ENCODE assay signal across 8 cellular contexts in the genomic region with DNA sequence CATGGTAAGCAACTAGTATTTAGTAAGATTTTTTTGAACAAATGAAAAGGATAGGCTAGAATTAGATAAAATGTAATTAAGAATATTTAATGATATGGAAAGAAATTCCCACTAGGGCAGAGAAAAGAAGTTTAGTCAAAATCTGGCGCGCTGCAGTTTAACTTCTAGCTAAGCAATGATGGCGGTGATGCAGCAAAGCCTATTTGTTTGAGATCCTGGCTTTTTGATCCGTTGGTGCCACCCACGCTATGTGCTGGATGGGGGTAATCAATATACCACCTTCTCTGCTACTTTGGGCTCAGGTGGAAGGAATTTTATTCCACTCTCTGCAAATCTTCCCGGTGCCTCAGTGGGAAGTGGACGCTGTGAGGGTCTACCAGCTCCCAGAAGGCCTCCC. TPM values are rescaled to one million over a fixed set of nuclear protein-coding genes. Genes with fewer than 3 reads are reported as not detected.
DNase-seq lines count a peak whose midpoint lies in the region; ATAC-seq and TF ChIP-seq lines count a peak whose summit lies in the region.

No MANE protein-coding gene starts in this region.

- H3K27me3 Mint-ChIP-seq in naive thymus-derived CD4-positive, alpha-beta T cell: peaks cover 38 to 61% (median 51%) of the 10 kb centered on the region in 5 donors

- CTCF ChIA-PET in AG04449 (lab: Yijun Ruan, JAX): interaction anchor here (1.0 kb wide), 1 partner anchor 52 kb away, joined by 3 read pairs; no protein-coding TSS in a partner anchor
- CTCF ChIA-PET in naive thymus-derived CD4-positive, alpha-beta T cell (lab: Charles Lee): no interaction called here

- peaks cover 0 to 5% of the 10 kb centered on the region in 2 donors for H3K27me3 ChIP-seq in naive thymus-derived CD4-positive, alpha-beta T cell (ENCODE audit: control insufficient read depth in 2 of 2, insufficient read depth in 2 of 2, low read length in 2 of 2)

- POLR2A ChIA-PET in AG04449 (lab: Yijun Ruan, JAX): no interaction called here
- POLR2A ChIA-PET in naive thymus-derived CD4-positive, alpha-beta T cell (lab: Charles Lee): no interaction called here

- no peaks in the 10 kb centered on the region for H3K9me3 ChIP-seq in naive thymus-derived CD4-positive, alpha-beta T cell (ENCODE audit: control insufficient read depth in 2 of 3, low read length in 3 of 3)

- DNase-seq in AG04449 (ENCODE audit: low read depth, low spot score): no peak
- no peak for DNase-seq in choroid plexus epithelial cell (ENCODE audit: low read depth)
- no peak for DNase-seq in naive thymus-derived CD4-positive, alpha-beta T cell
- DNase-seq in NCI-H146 (lab: John Stamatoyannopoulos, UW): no peak
- DNase-seq in NOMO-1 (lab: John Stamatoyannopoulos, UW; ENCODE audit: unreplicated experiment in 2 of 2): no peak
- DNase-seq in pons (ENCODE audit: low spot score): no peak
- DNase-seq in NCI-H774 (lab: John Stamatoyannopoulos, UW): no peak

- TF ChIP-seq CTCF in AG04449 (IDR thresholded peaks at IDR 0.05; ENCODE audit: insufficient read depth, low read length, missing control alignments) (no peak), choroid plexus epithelial cell (conservative IDR thresholded peaks at IDR 0.05; ENCODE audit: low read depth, low read length) (no peak)

- H3K4me1 Mint-ChIP-seq in naive thymus-derived CD4-positive, alpha-beta T cell: peaks cover 6 to 12% (median 11%) of the 10 kb centered on the region in 7 donors

- H3K9me3 Mint-ChIP-seq in naive thymus-derived CD4-positive, alpha-beta T cell: peaks cover 0 to 8% (median 2%) of the 10 kb centered on the region in 11 donors

- H3K4me3 Mint-ChIP-seq in naive thymus-derived CD4-positive, alpha-beta T cell: peak overlapping the region in 8 of 10 donors; percentile 16 to 81 (median 40)

- H3K27ac ChIP-seq in naive thymus-derived CD4-positive, alpha-beta T cell (ENCODE audit: low read depth, low read length): no peak overlapping the region

- peak; percentile 2 for ATAC-seq in HG03378 (IDR thresholded peaks at IDR 0.05; ENCODE audit: unreplicated experiment)
- no peak for ATAC-seq in naive thymus-derived CD4-positive, alpha-beta T cell

- intact Hi-C loops in naive thymus-derived CD4-positive, alpha-beta T cell (cut with micrococcal nuclease): loop anchor here in 1 of 2 donors (5.0 kb wide), 1 partner anchor 101 kb away; a partner anchor contains a TSS

- H3K36me3 Mint-ChIP-seq in naive thymus-derived CD4-positive, alpha-beta T cell: peaks cover 0 to 5% (median 0%) of the 10 kb centered on the region in 5 donors

- peaks cover 3 to 4% of the 10 kb centered on the region in 2 donors for H3K4me1 ChIP-seq in naive thymus-derived CD4-positive, alpha-beta T cell (ENCODE audit: control insufficient read depth in 2 of 2, insufficient read depth in 2 of 2, low read length in 2 of 2)

- peak overlapping the region; percentile 82 for H3K4me3 ChIP-seq in AG04449 (ENCODE audit: low read depth, low read length)
- peak overlapping the region; percentile 76 for H3K4me3 ChIP-seq in choroid plexus epithelial cell (ENCODE audit: low read depth, low read length)
- H3K4me3 ChIP-seq in naive thymus-derived CD4-positive, alpha-beta T cell (ENCODE audit: low read length): peak overlapping the region; percentile 54

- no peaks in the 10 kb centered on the region for H3K36me3 ChIP-seq in naive thymus-derived CD4-positive, alpha-beta T cell (ENCODE audit: control insufficient read depth in 2 of 3, insufficient read depth in 3 of 3, low read length in 3 of 3)

- no peak overlapping the region for H3K27ac Mint-ChIP-seq in naive thymus-derived CD4-positive, alpha-beta T cell

RNA-seq across cellular contexts. Expression of a gene that starts 0.4 kb away (rescaled TPM):
- under 1 TPM in 4 of 5 experiments, not detected in 1; 0.05 to 0.91 (median 0.36) TPM for total RNA-seq in naive thymus-derived CD4-positive, alpha-beta T cell
- under 1 TPM in 1 of 2 donors, not detected in 1; 0.02 TPM for polyA plus RNA-seq in naive thymus-derived CD4-positive, alpha-beta T cell
